1 cellular context compared by ENCODE assay signal in the genomic region with DNA sequence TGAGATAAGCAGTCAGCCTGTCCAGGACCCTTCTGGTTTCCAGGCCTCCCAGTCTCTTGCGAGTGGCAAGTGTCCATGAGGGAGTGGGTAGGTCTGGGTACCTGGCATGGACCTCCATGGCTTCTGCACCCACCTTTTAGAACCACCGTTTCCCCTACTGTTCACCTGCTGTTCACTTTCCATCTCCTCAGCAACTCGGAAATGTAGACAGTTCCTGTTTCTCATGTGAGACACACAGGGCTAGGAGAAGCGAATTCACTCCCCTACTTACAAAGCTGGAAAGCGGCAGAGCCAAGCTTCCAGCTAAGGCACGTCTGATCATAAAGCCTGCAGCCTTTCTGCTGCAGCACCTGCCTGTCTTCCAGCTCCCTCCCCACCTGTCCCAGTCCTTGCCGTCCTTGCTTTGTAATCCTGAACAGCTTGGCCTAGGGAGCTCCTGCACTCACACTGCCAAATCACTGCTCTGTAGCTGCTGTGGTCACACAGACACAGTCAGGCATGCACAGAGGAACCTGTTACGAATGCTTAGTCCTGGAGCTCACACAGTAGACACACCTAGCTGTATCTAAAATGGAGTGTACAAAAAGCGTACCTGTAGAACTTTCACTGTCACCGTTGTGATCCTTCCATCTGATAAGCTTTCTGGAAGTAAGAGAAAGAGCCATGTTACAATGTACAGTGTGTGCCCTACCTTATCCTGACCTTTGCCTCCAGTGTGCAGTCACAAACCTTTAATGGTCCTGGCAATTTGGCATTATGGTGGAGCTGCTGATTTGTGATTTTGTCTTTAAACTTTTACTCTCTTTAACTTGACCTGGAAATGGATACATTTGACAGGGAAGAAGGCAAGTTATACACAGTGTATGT.
A peak's percentile ranks its signal among the peaks of the same experiment; 100 is the strongest.
TF ChIP-seq lines count a peak whose summit lies in the region.

No MANE protein-coding gene starts in this region.

TF ChIP-seq in HepG2, 621 proteins besides CTCF, POLR2A, EP300 and RAD21:
- TF ChIP-seq IRX3 (CRISPR knock-in tag; IDR thresholded peaks at IDR 0.05; ENCODE audit: borderline replicate concordance, low read depth) (no peak), ATRX (CRISPR knock-in tag; IDR thresholded peaks at IDR 0.05; ENCODE audit: borderline replicate concordance) (no peak), ZNF567 (CRISPR knock-in tag; IDR thresholded peaks at IDR 0.05; ENCODE audit: borderline replicate concordance) (no peak), NPAS2 (CRISPR knock-in tag; IDR thresholded peaks at IDR 0.05; ENCODE audit: borderline replicate concordance) (no peak), ZNF331 (CRISPR knock-in tag; IDR thresholded peaks at IDR 0.05) (no peak), CREB1 (IDR thresholded peaks at IDR 0.05) (no peak), CREB1 (CRISPR knock-in tag; IDR thresholded peaks at IDR 0.05) (no peak), ZNF251 (CRISPR knock-in tag; IDR thresholded peaks at IDR 0.05) (no peak), ZKSCAN8 (CRISPR knock-in tag; IDR thresholded peaks at IDR 0.05; ENCODE audit: borderline replicate concordance) (no peak), PAWR (CRISPR knock-in tag; IDR thresholded peaks at IDR 0.05; ENCODE audit: borderline replicate concordance) (no peak), TAF15 (IDR thresholded peaks at IDR 0.05; ENCODE audit: low read depth, low read length, poor library complexity, severe bottlenecking) (no peak), ZNF556 (CRISPR knock-in tag; IDR thresholded peaks at IDR 0.05; ENCODE audit: borderline replicate concordance) (no peak), ZNF224 (CRISPR knock-in tag; IDR thresholded peaks at IDR 0.05) (peak; percentile 88), TCF7L2 (IDR thresholded peaks at IDR 0.05; ENCODE audit: low read depth, low read length) (no peak), ZNF30 (CRISPR knock-in tag; IDR thresholded peaks at IDR 0.05) (0 out of 2 replicates have a peak, but pooled peaks have one; percentile 44), HNF4A (CRISPR knock-in tag; IDR thresholded peaks at IDR 0.05) (peak; percentile 32; the same call in 1 of the 2 replicates), IRF1 (CRISPR knock-in tag; IDR thresholded peaks at IDR 0.05; ENCODE audit: low read depth) (no peak), JUNB (CRISPR knock-in tag; IDR thresholded peaks at IDR 0.05; ENCODE audit: borderline replicate concordance) (no peak), RBM39 (IDR thresholded peaks at IDR 0.05; ENCODE audit: low read depth, low read length, poor library complexity, severe bottlenecking) (no peak), ZNF142 (CRISPR knock-in tag; IDR thresholded peaks at IDR 0.05) (no peak), AKAP8 (CRISPR knock-in tag; IDR thresholded peaks at IDR 0.05) (no peak), GPN1 (CRISPR knock-in tag; IDR thresholded peaks at IDR 0.05; ENCODE audit: borderline replicate concordance) (no peak), ESRRA (CRISPR knock-in tag; IDR thresholded peaks at IDR 0.05; ENCODE audit: low read depth) (no peak), ZNF776 (CRISPR knock-in tag; IDR thresholded peaks at IDR 0.05) (no peak), REL (CRISPR knock-in tag; conservative IDR thresholded peaks at IDR 0.05) (no peak), ZNF337 (CRISPR knock-in tag; IDR thresholded peaks at IDR 0.05; ENCODE audit: borderline replicate concordance, low read depth) (no peak), HNRNPUL1 (IDR thresholded peaks at IDR 0.05; ENCODE audit: low read depth, low read length) (no peak), CREB3 (CRISPR knock-in tag; IDR thresholded peaks at IDR 0.05) (no peak)
- TF ChIP-seq, protein P1, sequence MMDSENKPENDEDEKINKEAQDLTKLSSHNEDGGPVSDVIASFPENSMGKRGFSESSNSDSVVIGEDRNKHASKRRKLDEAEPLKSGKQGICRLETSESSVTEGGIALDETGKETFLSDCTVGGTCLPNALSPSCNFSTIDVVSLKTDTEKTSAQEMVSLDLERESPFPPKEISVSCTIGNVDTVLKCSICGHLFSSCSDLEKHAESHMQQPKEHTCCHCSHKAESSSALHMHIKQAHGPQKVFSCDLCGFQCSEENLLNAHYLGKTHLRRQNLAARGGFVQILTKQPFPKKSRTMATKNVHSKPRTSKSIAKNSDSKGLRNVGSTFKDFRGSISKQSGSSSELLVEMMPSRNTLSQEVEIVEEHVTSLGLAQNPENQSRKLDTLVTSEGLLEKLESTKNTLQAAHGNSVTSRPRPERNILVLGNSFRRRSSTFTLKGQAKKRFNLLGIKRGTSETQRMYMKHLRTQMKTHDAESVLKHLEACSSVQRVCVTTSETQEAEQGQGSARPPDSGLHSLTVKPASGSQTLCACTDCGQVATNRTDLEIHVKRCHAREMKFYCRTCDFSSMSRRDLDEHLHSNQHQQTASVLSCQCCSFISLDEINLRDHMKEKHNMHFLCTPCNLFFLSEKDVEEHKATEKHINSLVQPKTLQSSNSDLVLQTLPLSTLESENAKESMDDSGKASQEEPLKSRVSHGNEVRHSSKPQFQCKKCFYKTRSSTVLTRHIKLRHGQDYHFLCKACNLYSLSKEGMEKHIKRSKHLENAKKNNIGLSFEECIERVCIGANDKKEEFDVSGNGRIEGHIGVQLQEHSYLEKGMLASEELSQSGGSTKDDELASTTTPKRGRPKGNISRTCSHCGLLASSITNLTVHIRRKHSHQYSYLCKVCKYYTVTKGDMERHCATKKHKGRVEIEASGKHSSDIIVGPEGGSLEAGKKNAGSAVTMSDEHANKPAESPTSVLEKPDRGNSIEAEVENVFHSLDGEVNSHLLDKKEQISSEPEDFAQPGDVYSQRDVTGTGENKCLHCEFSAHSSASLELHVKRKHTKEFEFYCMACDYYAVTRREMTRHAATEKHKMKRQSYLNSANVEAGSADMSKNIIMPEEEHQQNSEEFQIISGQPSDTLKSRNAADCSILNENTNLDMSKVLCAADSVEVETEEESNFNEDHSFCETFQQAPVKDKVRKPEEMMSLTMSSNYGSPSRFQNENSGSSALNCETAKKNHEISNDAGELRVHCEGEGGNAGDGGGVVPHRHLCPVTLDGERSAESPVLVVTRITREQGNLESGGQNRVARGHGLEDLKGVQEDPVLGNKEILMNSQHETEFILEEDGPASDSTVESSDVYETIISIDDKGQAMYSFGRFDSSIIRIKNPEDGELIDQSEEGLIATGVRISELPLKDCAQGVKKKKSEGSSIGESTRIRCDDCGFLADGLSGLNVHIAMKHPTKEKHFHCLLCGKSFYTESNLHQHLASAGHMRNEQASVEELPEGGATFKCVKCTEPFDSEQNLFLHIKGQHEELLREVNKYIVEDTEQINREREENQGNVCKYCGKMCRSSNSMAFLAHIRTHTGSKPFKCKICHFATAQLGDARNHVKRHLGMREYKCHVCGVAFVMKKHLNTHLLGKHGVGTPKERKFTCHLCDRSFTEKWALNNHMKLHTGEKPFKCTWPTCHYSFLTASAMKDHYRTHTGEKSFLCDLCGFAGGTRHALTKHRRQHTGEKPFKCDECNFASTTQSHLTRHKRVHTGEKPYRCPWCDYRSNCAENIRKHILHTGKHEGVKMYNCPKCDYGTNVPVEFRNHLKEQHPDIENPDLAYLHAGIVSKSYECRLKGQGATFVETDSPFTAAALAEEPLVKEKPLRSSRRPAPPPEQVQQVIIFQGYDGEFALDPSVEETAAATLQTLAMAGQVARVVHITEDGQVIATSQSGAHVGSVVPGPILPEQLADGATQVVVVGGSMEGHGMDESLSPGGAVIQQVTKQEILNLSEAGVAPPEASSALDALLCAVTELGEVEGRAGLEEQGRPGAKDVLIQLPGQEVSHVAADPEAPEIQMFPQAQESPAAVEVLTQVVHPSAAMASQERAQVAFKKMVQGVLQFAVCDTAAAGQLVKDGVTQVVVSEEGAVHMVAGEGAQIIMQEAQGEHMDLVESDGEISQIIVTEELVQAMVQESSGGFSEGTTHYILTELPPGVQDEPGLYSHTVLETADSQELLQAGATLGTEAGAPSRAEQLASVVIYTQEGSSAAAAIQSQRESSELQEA (CRISPR knock-in tag; IDR thresholded peaks at IDR 0.05; ENCODE audit: not compliant biosample characterization), result no peak
- TF ChIP-seq, protein P2, sequence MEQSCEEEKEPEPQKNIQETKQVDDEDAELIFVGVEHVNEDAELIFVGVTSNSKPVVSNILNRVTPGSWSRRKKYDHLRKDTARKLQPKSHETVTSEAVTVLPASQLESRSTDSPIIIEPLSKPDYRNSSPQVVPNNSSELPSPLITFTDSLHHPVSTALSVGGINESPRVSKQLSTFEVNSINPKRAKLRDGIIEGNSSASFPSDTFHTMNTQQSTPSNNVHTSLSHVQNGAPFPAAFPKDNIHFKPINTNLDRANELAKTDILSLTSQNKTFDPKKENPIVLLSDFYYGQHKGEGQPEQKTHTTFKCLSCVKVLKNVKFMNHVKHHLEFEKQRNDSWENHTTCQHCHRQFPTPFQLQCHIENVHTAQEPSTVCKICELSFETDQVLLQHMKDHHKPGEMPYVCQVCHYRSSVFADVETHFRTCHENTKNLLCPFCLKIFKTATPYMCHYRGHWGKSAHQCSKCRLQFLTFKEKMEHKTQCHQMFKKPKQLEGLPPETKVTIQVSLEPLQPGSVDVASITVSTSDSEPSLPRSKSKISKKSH (CRISPR knock-in tag; IDR thresholded peaks at IDR 0.05; ENCODE audit: borderline replicate concordance), result no peak
- TF ChIP-seq, protein P3, sequence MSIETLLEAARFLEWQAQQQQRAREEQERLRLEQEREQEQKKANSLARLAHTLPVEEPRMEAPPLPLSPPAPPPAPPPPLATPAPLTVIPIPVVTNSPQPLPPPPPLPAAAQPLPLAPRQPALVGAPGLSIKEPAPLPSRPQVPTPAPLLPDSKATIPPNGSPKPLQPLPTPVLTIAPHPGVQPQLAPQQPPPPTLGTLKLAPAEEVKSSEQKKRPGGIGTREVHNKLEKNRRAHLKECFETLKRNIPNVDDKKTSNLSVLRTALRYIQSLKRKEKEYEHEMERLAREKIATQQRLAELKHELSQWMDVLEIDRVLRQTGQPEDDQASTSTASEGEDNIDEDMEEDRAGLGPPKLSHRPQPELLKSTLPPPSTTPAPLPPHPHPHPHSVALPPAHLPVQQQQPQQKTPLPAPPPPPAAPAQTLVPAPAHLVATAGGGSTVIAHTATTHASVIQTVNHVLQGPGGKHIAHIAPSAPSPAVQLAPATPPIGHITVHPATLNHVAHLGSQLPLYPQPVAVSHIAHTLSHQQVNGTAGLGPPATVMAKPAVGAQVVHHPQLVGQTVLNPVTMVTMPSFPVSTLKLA (IDR thresholded peaks at IDR 0.05), result 0 out of 2 replicates have a peak, but pooled peaks have one; percentile 15
- TF ChIP-seq, protein P4, sequence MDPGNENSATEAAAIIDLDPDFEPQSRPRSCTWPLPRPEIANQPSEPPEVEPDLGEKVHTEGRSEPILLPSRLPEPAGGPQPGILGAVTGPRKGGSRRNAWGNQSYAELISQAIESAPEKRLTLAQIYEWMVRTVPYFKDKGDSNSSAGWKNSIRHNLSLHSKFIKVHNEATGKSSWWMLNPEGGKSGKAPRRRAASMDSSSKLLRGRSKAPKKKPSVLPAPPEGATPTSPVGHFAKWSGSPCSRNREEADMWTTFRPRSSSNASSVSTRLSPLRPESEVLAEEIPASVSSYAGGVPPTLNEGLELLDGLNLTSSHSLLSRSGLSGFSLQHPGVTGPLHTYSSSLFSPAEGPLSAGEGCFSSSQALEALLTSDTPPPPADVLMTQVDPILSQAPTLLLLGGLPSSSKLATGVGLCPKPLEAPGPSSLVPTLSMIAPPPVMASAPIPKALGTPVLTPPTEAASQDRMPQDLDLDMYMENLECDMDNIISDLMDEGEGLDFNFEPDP (CRISPR knock-in tag; conservative IDR thresholded peaks at IDR 0.05), result 0 out of 2 replicates have a peak, but pooled peaks have one; percentile 47
